Comparison of ENCODE assay signal across 9 cellular contexts in genomic region chr15:51621155-51621554, GRCh38.
A peak's percentile ranks its signal among the peaks of the same experiment; 100 is the strongest.
DNase-seq lines count a peak whose midpoint lies in the region; ATAC-seq and TF ChIP-seq lines count a peak whose summit lies in the region.
"Had no signal": no experiment of that assay in that cellular context is flagged by ENCODE, and none has a peak within 500 bp of the region (broad histone marks: within the 10 kb centered on the region; RNA-seq: fewer than 3 reads in every experiment).

No MANE protein-coding gene starts in this region.

- no peak for TF ChIP-seq CTCF in Loucy (conservative IDR thresholded peaks at IDR 0.05; ENCODE audit: low read length)

- no peak for DNase-seq in NCI-H2171 treated with DMSO at 0.1 percent for 48 hours (lab: John Stamatoyannopoulos, UW)
- DNase-seq in head of caudate nucleus, result no peak
- DNase-seq in UCSD-AML1 (lab: John Stamatoyannopoulos, UW; ENCODE audit: unreplicated experiment), result no peak
- DNase-seq: stimulated activated naive CD4-positive, alpha-beta T cell treated with Interleukin-2 at 50 U/mL for 16 hours had no signal

- H3K4me1 ChIP-seq in BLaER1 (peaks cover 45% of the 10 kb centered on the region), Loucy (ENCODE audit: insufficient read depth, low read length, poor library complexity, severe bottlenecking) (peaks cover 56% of the 10 kb centered on the region), duodenal mucosa (ENCODE audit: control insufficient read depth in 1 of 2, insufficient read depth in 2 of 2, low read length in 2 of 2) (peaks cover 12 to 22% of the 10 kb centered on the region in 2 donors), neuron (ENCODE audit: insufficient read depth, low read length) (peaks cover 16% of the 10 kb centered on the region)

- H3F3A ChIP-seq in Loucy (ENCODE audit: low read depth), result peaks cover 11% of the 10 kb centered on the region; the same call in 1 of the 2 replicates

- H3K27ac ChIP-seq in BLaER1 (no peak overlapping the region), duodenal mucosa (ENCODE audit: low read depth, low read length) (no peak overlapping the region)

- ATAC-seq in GM18870 (IDR thresholded peaks at IDR 0.05; ENCODE audit: unreplicated experiment), result no peak

- H3K4me3 ChIP-seq in BLaER1 (peak overlapping the region; percentile 87), Loucy (ENCODE audit: low read length, poor library complexity, severe bottlenecking) (peak overlapping the region; percentile 86), duodenal mucosa (ENCODE audit: low read depth in 1 of 2, low read length in 2 of 2) (peak overlapping the region; percentile 77 to 92), neuron (ENCODE audit: low read length) (peak overlapping the region; percentile 92)

- intact Hi-C loops in head of caudate nucleus (cut with DNase I), result loop anchor here (10.0 kb wide), 1 partner anchor 114 kb away; the partner anchor contains the start of gene LYSMD2

- no peaks in the 10 kb centered on the region for H3K9me2 ChIP-seq in Loucy (replicated peaks; ENCODE audit: low read depth, low read length)

- H3K9me3 ChIP-seq in BLaER1 (no peaks in the 10 kb centered on the region), Loucy (ENCODE audit: insufficient read depth, low read depth, low read length) (no peaks in the 10 kb centered on the region), duodenal mucosa (ENCODE audit: control insufficient read depth in 1 of 2, low read length in 2 of 2) (no peaks in the 10 kb centered on the region), neuron (ENCODE audit: low read length) (no peaks in the 10 kb centered on the region)

- H2AFZ ChIP-seq in Loucy (ENCODE audit: low read length) (no peak overlapping the region), neuron (ENCODE audit: low read depth, low read length) (peak overlapping the region; percentile 93)

- H4K20me1 ChIP-seq in BLaER1 (0 out of 2 replicates have a peak, but pooled peaks cover 10% of the 10 kb centered on the region), Loucy (ENCODE audit: insufficient read depth, low read length, poor library complexity, severe bottlenecking) (peaks cover 19% of the 10 kb centered on the region)

- no peak overlapping the region for H3K9ac ChIP-seq in BLaER1
- peak overlapping the region; percentile 84 for H3K9ac ChIP-seq in Loucy (ENCODE audit: low read depth, low read length, poor library complexity, severe bottlenecking)
- peak overlapping the region in 1 of 2 donors; percentile 80 for H3K9ac ChIP-seq in duodenal mucosa (ENCODE audit: low read depth in 1 of 2, low read length in 2 of 2)

- no peaks in the 10 kb centered on the region for H3K27me3 ChIP-seq in BLaER1
- H3K27me3 ChIP-seq in Loucy (ENCODE audit: insufficient read depth, low read length, poor library complexity, severe bottlenecking), result no peaks in the 10 kb centered on the region
- no peaks in the 10 kb centered on the region for H3K27me3 ChIP-seq in duodenal mucosa (ENCODE audit: control insufficient read depth in 1 of 2, insufficient read depth in 2 of 2, low read length in 2 of 2)
- H3K27me3 ChIP-seq in neuron (ENCODE audit: insufficient read depth, low read length), result no peaks in the 10 kb centered on the region

- no peaks in the 10 kb centered on the region for H3K36me3 ChIP-seq in BLaER1
- H3K36me3 ChIP-seq in Loucy (ENCODE audit: insufficient read depth, low read length), result no peaks in the 10 kb centered on the region
- no peaks in the 10 kb centered on the region for H3K36me3 ChIP-seq in duodenal mucosa (ENCODE audit: control insufficient read depth in 1 of 2, insufficient read depth in 2 of 2, low read length in 2 of 2)
- no peaks in the 10 kb centered on the region for H3K36me3 ChIP-seq in neuron (ENCODE audit: insufficient read depth, low read length)

- peak overlapping the region; percentile 79 for H3K4me2 ChIP-seq in BLaER1
- peak overlapping the region; percentile 92 for H3K4me2 ChIP-seq in Loucy (ENCODE audit: low read depth, low read length, poor library complexity, severe bottlenecking)

- peaks cover 55% of the 10 kb centered on the region for H3K79me2 ChIP-seq in Loucy (ENCODE audit: insufficient read depth, low read length)
